In the genomic region with DNA sequence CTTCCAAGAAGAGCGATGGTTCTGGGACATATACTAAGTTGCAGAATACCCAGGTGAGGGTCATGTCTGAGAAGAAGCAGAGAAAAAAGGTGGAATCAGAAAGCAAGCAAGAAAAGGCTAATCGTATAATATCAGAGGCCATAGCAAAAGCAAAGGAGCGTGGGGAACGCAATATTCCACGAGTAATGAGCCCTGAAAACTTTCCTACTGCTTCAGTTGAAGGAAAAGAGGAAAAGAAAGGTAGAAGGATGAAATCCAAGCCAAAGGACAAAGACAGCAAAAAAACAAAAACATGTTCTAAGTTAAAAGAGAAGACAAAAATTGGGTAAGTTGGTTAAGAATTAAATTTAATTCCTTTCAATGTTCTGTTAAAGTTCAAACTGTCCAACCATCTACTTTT, we compare ENCODE assay signal across 9 cellular contexts.
A peak's percentile ranks its signal among the peaks of the same experiment; 100 is the strongest.
DNase-seq lines count a peak whose midpoint lies in the region; ATAC-seq and TF ChIP-seq lines count a peak whose summit lies in the region.
"Had no signal": no experiment of that assay in that cellular context is flagged by ENCODE, and none has a peak within 500 bp of the region (broad histone marks: within the 10 kb centered on the region; RNA-seq: fewer than 3 reads in every experiment).

No MANE protein-coding gene starts in this region.

- POLR2A ChIA-PET in activated CD4-positive, alpha-beta T cell treated with anti-CD3 and anti-CD28 coated beads, Interleukin-2, amount 10 ng/mL, durations not matched to agents 7 days and 5 days (lab: Charles Lee), result no interaction called here
- POLR2A ChIA-PET in activated CD8-positive, alpha-beta T cell treated with anti-CD3 and anti-CD28 coated beads for 36 hours (lab: Charles Lee), result interaction anchor here (0.7 kb wide), 1 partner anchor 153 kb away, joined by 3 read pairs; no protein-coding TSS in a partner anchor

- peak overlapping the region; percentile 70 for H3K4me3 Mint-ChIP-seq in activated CD4-positive, alpha-beta T cell treated with anti-CD3 and anti-CD28 coated beads, Interleukin-2, amount 10 ng/mL, durations not matched to agents 7 days and 5 days
- H3K4me3 Mint-ChIP-seq in activated CD8-positive, alpha-beta T cell treated with anti-CD3 and anti-CD28 coated beads for 36 hours, result peak overlapping the region; percentile 17
- H3K4me3 Mint-ChIP-seq: central memory CD8-positive, alpha-beta T cell had no signal

- H3K27ac ChIP-seq in thoracic aorta, result peak overlapping the region in 1 of 2 donors; percentile 42
- H3K27ac ChIP-seq in MM.1S (ENCODE audit: low read length), result no peak overlapping the region

- H3F3A ChIP-seq in MM.1S (ENCODE audit: insufficient read depth, low read length), result no peaks in the 10 kb centered on the region

- peak overlapping the region; percentile 66 for H3K4me3 ChIP-seq in thoracic aorta
- no peak overlapping the region for H3K4me3 ChIP-seq in MM.1S (ENCODE audit: low read length)

- no peak overlapping the region for H2AFZ ChIP-seq in MM.1S (ENCODE audit: low read length)

- H3K79me2 ChIP-seq in MM.1S (ENCODE audit: low read length), result no peaks in the 10 kb centered on the region

- H3K4me2 ChIP-seq in MM.1S (ENCODE audit: low read depth, low read length), result no peak overlapping the region

- ATAC-seq in activated CD8-positive, alpha-beta T cell treated with anti-CD3 and anti-CD28 coated beads for 36 hours, result no peak
- ATAC-seq in left colon (peak; percentile 8), thoracic aorta (ENCODE audit: insufficient number of reproducible peaks, low FRiP score, low read depth) (no peak)

- no peaks in the 10 kb centered on the region for H3K27me3 ChIP-seq in thoracic aorta (replicated peaks; ENCODE audit: insufficient read depth)
- H3K27me3 ChIP-seq in MM.1S (replicated peaks; ENCODE audit: insufficient read depth, low read length), result no peaks in the 10 kb centered on the region

- no peak overlapping the region for H3K9ac ChIP-seq in MM.1S (ENCODE audit: low read length)

- H3K36me3 Mint-ChIP-seq in activated CD4-positive, alpha-beta T cell treated with anti-CD3 and anti-CD28 coated beads, Interleukin-2, amount 10 ng/mL, durations not matched to agents 7 days and 5 days (ENCODE audit: low read depth), result peaks cover 3% of the 10 kb centered on the region
- peaks cover 4% of the 10 kb centered on the region for H3K36me3 Mint-ChIP-seq in activated CD8-positive, alpha-beta T cell treated with anti-CD3 and anti-CD28 coated beads for 36 hours (ENCODE audit: low read depth)

- CTCF ChIA-PET in activated CD4-positive, alpha-beta T cell treated with anti-CD3 and anti-CD28 coated beads, Interleukin-2, amount 10 ng/mL, durations not matched to agents 7 days and 5 days (lab: Charles Lee), result no interaction called here
- CTCF ChIA-PET in activated CD8-positive, alpha-beta T cell treated with anti-CD3 and anti-CD28 coated beads for 36 hours (lab: Charles Lee), result no interaction called here

- H3K9me2 ChIP-seq in MM.1S (replicated peaks; ENCODE audit: insufficient read depth, low read length), result no peaks in the 10 kb centered on the region

- H3K27ac Mint-ChIP-seq in activated CD4-positive, alpha-beta T cell treated with anti-CD3 and anti-CD28 coated beads, Interleukin-2, amount 10 ng/mL, durations not matched to agents 7 days and 5 days, result peak overlapping the region; percentile 69
- no peak overlapping the region for H3K27ac Mint-ChIP-seq in activated CD8-positive, alpha-beta T cell treated with anti-CD3 and anti-CD28 coated beads for 36 hours

- H3K36me3 ChIP-seq in thoracic aorta (no peaks in the 10 kb centered on the region), MM.1S (replicated peaks; ENCODE audit: insufficient read depth, low read length) (no peaks in the 10 kb centered on the region)

- no peak for TF ChIP-seq CTCF in activated CD8-positive, alpha-beta T cell treated with anti-CD3 and anti-CD28 coated beads for 36 hours (IDR thresholded peaks at IDR 0.05)
- TF ChIP-seq CTCF in thoracic aorta (IDR thresholded peaks at IDR 0.05), result no peak
- TF ChIP-seq CTCF in MM.1S (IDR thresholded peaks at IDR 0.05; ENCODE audit: low read length), result no peak

- no peak for DNase-seq in activated CD4-positive, alpha-beta T cell treated with anti-CD3 and anti-CD28 coated beads, Interleukin-2, amount 10 ng/mL, durations not matched to agents 7 days and 5 days
- no peak for DNase-seq in activated CD4-positive, alpha-beta T cell treated with anti-CD3 and anti-CD28 coated beads for 1 hour
- DNase-seq in activated CD8-positive, alpha-beta T cell treated with anti-CD3 and anti-CD28 coated beads for 36 hours, result no peak
- DNase-seq in left colon (no peak), thoracic aorta (ENCODE audit: low spot score) (no peak), NOMO-1 treated with dmso at 0.1 percent for 144 hours (lab: John Stamatoyannopoulos, UW; ENCODE audit: unreplicated experiment) (no peak), MM.1S (no peak), NCI-H2196 (lab: John Stamatoyannopoulos, UW; ENCODE audit: unreplicated experiment) (no peak)

- H3K9me3 Mint-ChIP-seq in activated CD4-positive, alpha-beta T cell treated with anti-CD3 and anti-CD28 coated beads, Interleukin-2, amount 10 ng/mL, durations not matched to agents 7 days and 5 days, result no peaks in the 10 kb centered on the region
- no peaks in the 10 kb centered on the region for H3K9me3 Mint-ChIP-seq in activated CD8-positive, alpha-beta T cell treated with anti-CD3 and anti-CD28 coated beads for 36 hours
- H3K9me3 Mint-ChIP-seq: central memory CD8-positive, alpha-beta T cell had no signal

- H3K27me3 Mint-ChIP-seq in activated CD4-positive, alpha-beta T cell treated with anti-CD3 and anti-CD28 coated beads, Interleukin-2, amount 10 ng/mL, durations not matched to agents 7 days and 5 days, result no peaks in the 10 kb centered on the region
- no peaks in the 10 kb centered on the region for H3K27me3 Mint-ChIP-seq in activated CD8-positive, alpha-beta T cell treated with anti-CD3 and anti-CD28 coated beads for 36 hours
- H3K27me3 Mint-ChIP-seq: central memory CD8-positive, alpha-beta T cell had no signal

- intact Hi-C loops in activated CD8-positive, alpha-beta T cell treated with anti-CD3 and anti-CD28 coated beads for 36 hours (cut with micrococcal nuclease), result loop anchor here (5.0 kb wide), 1 partner anchor 157 kb away; the partner anchor contains the start of genes CHD9 and CHD9NB
- intact Hi-C loops in left colon (cut with DNase I, micrococcal nuclease), result loop anchor here in 1 of 2 donors (5.0 kb wide), 2 partner anchors 77 to 162 kb away; no protein-coding TSS in a partner anchor

- H3K4me1 ChIP-seq in thoracic aorta (ENCODE audit: control insufficient read depth in 1 of 2, low read depth in 2 of 2) (peaks cover 37 to 71% of the 10 kb centered on the region in 2 donors), MM.1S (ENCODE audit: low read length) (no peaks in the 10 kb centered on the region; the same call in 1 of the 2 replicates)

- H3K4me1 Mint-ChIP-seq in activated CD4-positive, alpha-beta T cell treated with anti-CD3 and anti-CD28 coated beads, Interleukin-2, amount 10 ng/mL, durations not matched to agents 7 days and 5 days, result peaks cover 21% of the 10 kb centered on the region
- peaks cover 15% of the 10 kb centered on the region for H3K4me1 Mint-ChIP-seq in activated CD8-positive, alpha-beta T cell treated with anti-CD3 and anti-CD28 coated beads for 36 hours (ENCODE audit: low read depth)

- H4K20me1 ChIP-seq in MM.1S (ENCODE audit: insufficient read depth, low read length), result no peaks in the 10 kb centered on the region

- H3K9me3 ChIP-seq in thoracic aorta (no peaks in the 10 kb centered on the region), MM.1S (replicated peaks; ENCODE audit: insufficient read depth, low read length) (no peaks in the 10 kb centered on the region)
